In genomic region chr15:92901053-92901761, GRCh38 we compare ENCODE assay signal across 8 cellular contexts. TPM values are rescaled to one million over a fixed set of nuclear protein-coding genes. Genes with fewer than 3 reads are reported as not detected.
DNase-seq lines count a peak whose midpoint lies in the region; ATAC-seq and TF ChIP-seq lines count a peak whose summit lies in the region.

No MANE protein-coding gene starts in this region.

- peak overlapping the region; percentile 98 for H3K27ac Mint-ChIP-seq in activated T-helper 17 cell treated with anti-CD3 and anti-CD28 coated beads, Interleukin-2, amount 50 U/mL, for 72 hours
- H3K27ac Mint-ChIP-seq in immature natural killer cell: peak overlapping the region; percentile 92 to 99 (median 98)

- H3K27me3 Mint-ChIP-seq in activated T-helper 17 cell treated with anti-CD3 and anti-CD28 coated beads, Interleukin-2, amount 50 U/mL, for 72 hours: no peaks in the 10 kb centered on the region
- H3K27me3 Mint-ChIP-seq in immature natural killer cell (ENCODE audit: low read depth in 3 of 3): peaks cover 14 to 30% (median 27%) of the 10 kb centered on the region in 3 donors

- H3K27ac ChIP-seq in cardiac muscle cell (peak overlapping the region; percentile 98), substantia nigra (ENCODE audit: low read depth, low read length, poor library complexity, severe bottlenecking) (peak overlapping the region; percentile 95)

- DNase-seq in cardiac muscle cell (ENCODE audit: low read depth in 1 of 2, low spot score in 1 of 2) (peak in 1 of 2 donors; percentile 50), cardiac septum (ENCODE audit: low spot score) (no peak), immature natural killer cell (no peak), substantia nigra (lab: John Stamatoyannopoulos, UW) (no peak), NCI-H226 (no peak)

- intact Hi-C loops in cardiac septum (cut with DNase I): no loop called here

- H3K4me1 Mint-ChIP-seq in activated T-helper 17 cell treated with anti-CD3 and anti-CD28 coated beads, Interleukin-2, amount 50 U/mL, for 72 hours: peaks cover 34% of the 10 kb centered on the region
- H3K4me1 Mint-ChIP-seq in immature natural killer cell: peaks cover 64 to 83% of the 10 kb centered on the region in 2 donors

- H3K36me3 ChIP-seq in cardiac muscle cell: peaks cover 23% of the 10 kb centered on the region

- peak overlapping the region; percentile 94 for H3K4me3 Mint-ChIP-seq in activated T-helper 17 cell treated with anti-CD3 and anti-CD28 coated beads, Interleukin-2, amount 50 U/mL, for 72 hours
- peak overlapping the region; percentile 90 to 100 (median 99) for H3K4me3 Mint-ChIP-seq in immature natural killer cell

- H3K27me3 ChIP-seq in cardiac muscle cell: no peaks in the 10 kb centered on the region

- peaks cover 16% of the 10 kb centered on the region for H3K4me1 ChIP-seq in cardiac muscle cell (ENCODE audit: low read depth)

- ATAC-seq in activated T-helper 17 cell treated with anti-CD3 and anti-CD28 coated beads, Interleukin-2, amount 50 U/mL, for 72 hours (replicated peaks): no peak
- ATAC-seq in HG02973 (IDR thresholded peaks at IDR 0.05; ENCODE audit: unreplicated experiment): no peak
- ATAC-seq in GM19455 (IDR thresholded peaks at IDR 0.05; ENCODE audit: unreplicated experiment): no peak

- peaks cover 98% of the 10 kb centered on the region for H3K36me3 Mint-ChIP-seq in activated T-helper 17 cell treated with anti-CD3 and anti-CD28 coated beads, Interleukin-2, amount 50 U/mL, for 72 hours (ENCODE audit: low read depth)
- peaks cover 22 to 27% (median 26%) of the 10 kb centered on the region in 3 donors for H3K36me3 Mint-ChIP-seq in immature natural killer cell

- no peaks in the 10 kb centered on the region for H3K9me3 ChIP-seq in cardiac muscle cell (ENCODE audit: low read depth)

- H3K4me3 ChIP-seq in cardiac muscle cell: peak overlapping the region; percentile 95

- TF ChIP-seq CTCF in cardiac muscle cell (IDR thresholded peaks at IDR 0.05; ENCODE audit: low read depth, low read length): no peak

- peaks cover 7% of the 10 kb centered on the region for H3K9me3 Mint-ChIP-seq in activated T-helper 17 cell treated with anti-CD3 and anti-CD28 coated beads, Interleukin-2, amount 50 U/mL, for 72 hours
- H3K9me3 Mint-ChIP-seq in immature natural killer cell: no peaks in the 10 kb centered on the region

RNA-seq across cellular contexts. Expression of gene CHD2, which starts 1.1 kb away (rescaled TPM):
- total RNA-seq in cardiac muscle cell (49.5 and 118 TPM in 2 replicates), cardiac septum (59.5 TPM)
- polyA plus RNA-seq in cardiac muscle cell (60.8 and 90.6 TPM in 2 replicates), immature natural killer cell (10 to 100 TPM; 24.7 to 77.7 (median 36.9) TPM)
- 100 to 1,000 TPM; 159 to 357 TPM for total RNA-seq in activated T-helper 17 cell treated with anti-CD3 and anti-CD28 coated beads, Interleukin-2, amount 50 U/mL, for 72 hours
